Comparison of ENCODE assay signal across 1 cellular context in the genomic region with DNA sequence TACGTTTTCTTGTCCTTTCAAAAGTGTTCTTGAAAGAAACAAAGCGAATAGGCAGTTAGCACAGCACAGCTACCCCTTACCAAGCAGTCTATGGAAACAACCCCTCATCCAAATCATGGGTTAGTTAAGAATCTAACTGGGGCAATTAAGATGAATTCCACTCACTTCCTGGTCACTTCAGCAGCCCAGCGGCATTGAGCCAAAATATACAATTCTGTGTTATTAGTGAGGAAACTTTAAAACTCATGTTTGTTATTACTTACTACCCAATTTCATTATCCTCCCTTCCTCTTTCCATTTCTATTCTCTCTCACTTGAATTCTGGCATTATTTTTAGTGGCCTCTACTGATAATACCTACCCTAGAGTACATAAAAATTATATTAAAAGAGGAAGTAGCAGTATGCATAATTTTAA.
TF ChIP-seq lines count a peak whose summit lies in the region.

No MANE protein-coding gene starts in this region.

TF ChIP-seq in HEK293, 187 proteins besides CTCF, POLR2A, EP300 and RAD21 (continued from another document):
- TF ChIP-seq, protein P1, sequence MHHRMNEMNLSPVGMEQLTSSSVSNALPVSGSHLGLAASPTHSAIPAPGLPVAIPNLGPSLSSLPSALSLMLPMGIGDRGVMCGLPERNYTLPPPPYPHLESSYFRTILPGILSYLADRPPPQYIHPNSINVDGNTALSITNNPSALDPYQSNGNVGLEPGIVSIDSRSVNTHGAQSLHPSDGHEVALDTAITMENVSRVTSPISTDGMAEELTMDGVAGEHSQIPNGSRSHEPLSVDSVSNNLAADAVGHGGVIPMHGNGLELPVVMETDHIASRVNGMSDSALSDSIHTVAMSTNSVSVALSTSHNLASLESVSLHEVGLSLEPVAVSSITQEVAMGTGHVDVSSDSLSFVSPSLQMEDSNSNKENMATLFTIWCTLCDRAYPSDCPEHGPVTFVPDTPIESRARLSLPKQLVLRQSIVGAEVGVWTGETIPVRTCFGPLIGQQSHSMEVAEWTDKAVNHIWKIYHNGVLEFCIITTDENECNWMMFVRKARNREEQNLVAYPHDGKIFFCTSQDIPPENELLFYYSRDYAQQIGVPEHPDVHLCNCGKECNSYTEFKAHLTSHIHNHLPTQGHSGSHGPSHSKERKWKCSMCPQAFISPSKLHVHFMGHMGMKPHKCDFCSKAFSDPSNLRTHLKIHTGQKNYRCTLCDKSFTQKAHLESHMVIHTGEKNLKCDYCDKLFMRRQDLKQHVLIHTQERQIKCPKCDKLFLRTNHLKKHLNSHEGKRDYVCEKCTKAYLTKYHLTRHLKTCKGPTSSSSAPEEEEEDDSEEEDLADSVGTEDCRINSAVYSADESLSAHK (tag by site-specific recombination; IDR thresholded peaks at IDR 0.05), result no peak
- TF ChIP-seq WT1 (tag by site-specific recombination; IDR thresholded peaks at IDR 0.05) (peak; percentile 76), ZNF621 (tag by site-specific recombination; IDR thresholded peaks at IDR 0.05) (no peak), FEZF1 (tag by site-specific recombination; IDR thresholded peaks at IDR 0.05) (0 out of 2 replicates have a peak, but pooled peaks have one; percentile 22), ZNF777 (tag by site-specific recombination; IDR thresholded peaks at IDR 0.05; ENCODE audit: borderline replicate concordance) (no peak), OSR2 (tag by site-specific recombination; IDR thresholded peaks at IDR 0.05) (0 out of 2 replicates have a peak, but pooled peaks have one; percentile 15)
- TF ChIP-seq, protein P2, sequence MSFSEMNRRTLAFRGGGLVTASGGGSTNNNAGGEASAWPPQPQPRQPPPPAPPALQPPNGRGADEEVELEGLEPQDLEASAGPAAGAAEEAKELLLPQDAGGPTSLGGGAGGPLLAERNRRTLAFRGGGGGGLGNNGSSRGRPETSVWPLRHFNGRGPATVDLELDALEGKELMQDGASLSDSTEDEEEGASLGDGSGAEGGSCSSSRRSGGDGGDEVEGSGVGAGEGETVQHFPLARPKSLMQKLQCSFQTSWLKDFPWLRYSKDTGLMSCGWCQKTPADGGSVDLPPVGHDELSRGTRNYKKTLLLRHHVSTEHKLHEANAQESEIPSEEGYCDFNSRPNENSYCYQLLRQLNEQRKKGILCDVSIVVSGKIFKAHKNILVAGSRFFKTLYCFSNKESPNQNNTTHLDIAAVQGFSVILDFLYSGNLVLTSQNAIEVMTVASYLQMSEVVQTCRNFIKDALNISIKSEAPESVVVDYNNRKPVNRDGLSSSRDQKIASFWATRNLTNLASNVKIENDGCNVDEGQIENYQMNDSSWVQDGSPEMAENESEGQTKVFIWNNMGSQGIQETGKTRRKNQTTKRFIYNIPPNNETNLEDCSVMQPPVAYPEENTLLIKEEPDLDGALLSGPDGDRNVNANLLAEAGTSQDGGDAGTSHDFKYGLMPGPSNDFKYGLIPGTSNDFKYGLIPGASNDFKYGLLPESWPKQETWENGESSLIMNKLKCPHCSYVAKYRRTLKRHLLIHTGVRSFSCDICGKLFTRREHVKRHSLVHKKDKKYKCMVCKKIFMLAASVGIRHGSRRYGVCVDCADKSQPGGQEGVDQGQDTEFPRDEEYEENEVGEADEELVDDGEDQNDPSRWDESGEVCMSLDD (tag by site-specific recombination; IDR thresholded peaks at IDR 0.05), result no peak
- TF ChIP-seq, protein P3, sequence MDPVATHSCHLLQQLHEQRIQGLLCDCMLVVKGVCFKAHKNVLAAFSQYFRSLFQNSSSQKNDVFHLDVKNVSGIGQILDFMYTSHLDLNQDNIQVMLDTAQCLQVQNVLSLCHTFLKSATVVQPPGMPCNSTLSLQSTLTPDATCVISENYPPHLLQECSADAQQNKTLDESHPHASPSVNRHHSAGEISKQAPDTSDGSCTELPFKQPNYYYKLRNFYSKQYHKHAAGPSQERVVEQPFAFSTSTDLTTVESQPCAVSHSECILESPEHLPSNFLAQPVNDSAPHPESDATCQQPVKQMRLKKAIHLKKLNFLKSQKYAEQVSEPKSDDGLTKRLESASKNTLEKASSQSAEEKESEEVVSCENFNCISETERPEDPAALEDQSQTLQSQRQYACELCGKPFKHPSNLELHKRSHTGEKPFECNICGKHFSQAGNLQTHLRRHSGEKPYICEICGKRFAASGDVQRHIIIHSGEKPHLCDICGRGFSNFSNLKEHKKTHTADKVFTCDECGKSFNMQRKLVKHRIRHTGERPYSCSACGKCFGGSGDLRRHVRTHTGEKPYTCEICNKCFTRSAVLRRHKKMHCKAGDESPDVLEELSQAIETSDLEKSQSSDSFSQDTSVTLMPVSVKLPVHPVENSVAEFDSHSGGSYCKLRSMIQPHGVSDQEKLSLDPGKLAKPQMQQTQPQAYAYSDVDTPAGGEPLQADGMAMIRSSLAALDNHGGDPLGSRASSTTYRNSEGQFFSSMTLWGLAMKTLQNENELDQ (tag by site-specific recombination; IDR thresholded peaks at IDR 0.05; ENCODE audit: low read depth), result no peak
